Comparison of ENCODE assay signal across 22 cellular contexts in the genomic region with DNA sequence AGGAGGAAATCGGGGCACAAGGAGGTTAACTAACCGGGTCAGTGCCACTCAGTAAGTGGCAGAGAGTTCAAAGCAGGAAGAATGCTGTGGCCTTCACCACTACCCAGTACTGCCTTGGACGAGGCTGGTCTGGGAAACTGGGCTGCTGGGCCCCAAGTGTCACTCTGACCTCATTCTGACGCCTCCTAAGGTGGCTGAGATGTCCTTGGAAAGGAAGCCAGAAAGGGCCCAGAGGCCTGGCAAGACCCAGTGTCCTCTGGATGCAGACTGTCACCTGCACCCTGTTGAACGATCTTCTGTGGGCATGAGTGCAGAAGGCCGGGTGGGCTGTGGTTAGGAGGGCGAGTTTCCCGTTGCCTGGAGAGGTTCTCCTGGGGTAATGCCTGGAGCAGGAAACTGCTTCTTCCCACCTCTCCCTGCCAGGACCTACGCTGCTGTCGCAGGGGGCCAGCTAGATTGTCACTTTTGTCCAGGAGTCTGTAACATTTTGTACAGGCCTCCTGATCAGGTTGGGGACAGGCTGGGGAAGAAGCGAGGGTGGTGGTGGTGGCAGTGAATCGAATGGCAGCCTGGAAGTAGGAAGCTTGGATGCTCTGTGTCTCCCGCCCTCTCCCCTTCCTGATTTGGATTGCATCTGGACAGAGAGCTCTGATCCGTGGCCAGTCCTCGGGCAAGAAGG.
DNase-seq lines count a peak whose midpoint lies in the region; ATAC-seq and TF ChIP-seq lines count a peak whose summit lies in the region.
"Had no signal": no experiment of that assay in that cellular context is flagged by ENCODE, and none has a peak within 500 bp of the region (broad histone marks: within the 10 kb centered on the region; RNA-seq: fewer than 3 reads in every experiment).

No MANE protein-coding gene starts in this region.

- no peak for TF ChIP-seq CTCF in coronary artery (IDR thresholded peaks at IDR 0.05)

- no peak overlapping the region for H3K4me3 Mint-ChIP-seq in activated naive CD8-positive, alpha-beta T cell treated with anti-CD3 and anti-CD28 coated beads, Interleukin-2, amount 10 ng/mL, durations not matched to agents 7 days and 5 days
- H3K4me3 Mint-ChIP-seq in activated naive CD8-positive, alpha-beta T cell treated with anti-CD3 and anti-CD28 coated beads for 36 hours, result no peak overlapping the region
- H3K4me3 Mint-ChIP-seq: CD4-positive, CD25-positive, alpha-beta regulatory T cell had no signal

- H3K27me3 Mint-ChIP-seq in activated naive CD8-positive, alpha-beta T cell treated with anti-CD3 and anti-CD28 coated beads, Interleukin-2, amount 10 ng/mL, durations not matched to agents 7 days and 5 days, result peaks cover 5% of the 10 kb centered on the region
- H3K27me3 Mint-ChIP-seq in activated naive CD8-positive, alpha-beta T cell treated with anti-CD3 and anti-CD28 coated beads for 36 hours, result peaks cover 3% of the 10 kb centered on the region
- H3K27me3 Mint-ChIP-seq: CD4-positive, CD25-positive, alpha-beta regulatory T cell had no signal

- no peak overlapping the region for H3K4me3 ChIP-seq in coronary artery
- H3K4me3 ChIP-seq: K562 had no signal

- intact Hi-C loops in sciatic nerve (cut with DNase I), result no loop called here

- H3K9me3 Mint-ChIP-seq in activated naive CD8-positive, alpha-beta T cell treated with anti-CD3 and anti-CD28 coated beads, Interleukin-2, amount 10 ng/mL, durations not matched to agents 7 days and 5 days, result no peaks in the 10 kb centered on the region
- no peaks in the 10 kb centered on the region for H3K9me3 Mint-ChIP-seq in activated naive CD8-positive, alpha-beta T cell treated with anti-CD3 and anti-CD28 coated beads for 36 hours
- H3K9me3 Mint-ChIP-seq: CD4-positive, CD25-positive, alpha-beta regulatory T cell had no signal

- H3K27ac Mint-ChIP-seq in activated naive CD8-positive, alpha-beta T cell treated with anti-CD3 and anti-CD28 coated beads, Interleukin-2, amount 10 ng/mL, durations not matched to agents 7 days and 5 days, result peak overlapping the region; percentile 40
- no peak overlapping the region for H3K27ac Mint-ChIP-seq in activated naive CD8-positive, alpha-beta T cell treated with anti-CD3 and anti-CD28 coated beads for 36 hours

- H3K27ac ChIP-seq in angular gyrus (ENCODE audit: low read depth, low read length) (peak overlapping the region; percentile 80), layer of hippocampus (ENCODE audit: low read depth, low read length) (peak overlapping the region; percentile 65), coronary artery (no peak overlapping the region)
- H3K27ac ChIP-seq: 22Rv1 had no signal

- no peak for DNase-seq in activated naive CD8-positive, alpha-beta T cell treated with anti-CD3 and anti-CD28 coated beads, Interleukin-2, amount 10 ng/mL, durations not matched to agents 7 days and 5 days
- DNase-seq in activated naive CD8-positive, alpha-beta T cell treated with anti-CD3 and anti-CD28 coated beads for 36 hours, result no peak
- no peak for DNase-seq in sciatic nerve (ENCODE audit: low spot score)
- no peak for DNase-seq in NCI-H2196 (lab: John Stamatoyannopoulos, UW; ENCODE audit: unreplicated experiment)
- no peak for DNase-seq in coronary artery (ENCODE audit: low spot score)
- DNase-seq in NCI-H510A treated with DMSO at 0.1 percent for 48 hours (lab: John Stamatoyannopoulos, UW), result no peak
- DNase-seq: ACHN; BE2C; CD4-positive, CD25-positive, alpha-beta regulatory T cell; DMS153; DND-41; MV-4-11; NCI-H1105; NCI-H146; NCI-H2029 treated with DMSO at 0.1 percent for 48 hours; NCI-H2227 treated with DMSO at 0.1 percent for 48 hours; RPMI8226; SHP77 treated with DMSO at 0.1 percent for 48 hours had no signal

- POLR2A ChIA-PET in activated naive CD8-positive, alpha-beta T cell treated with anti-CD3 and anti-CD28 coated beads, Interleukin-2, amount 10 ng/mL, durations not matched to agents 7 days and 5 days (lab: Charles Lee), result no interaction called here

- no peak for ATAC-seq in activated naive CD8-positive, alpha-beta T cell treated with anti-CD3 and anti-CD28 coated beads, Interleukin-2, amount 10 ng/mL, durations not matched to agents 7 days and 5 days (ENCODE audit: low read depth)
- peak; percentile 16 for ATAC-seq in sciatic nerve

- H3K36me3 Mint-ChIP-seq in activated naive CD8-positive, alpha-beta T cell treated with anti-CD3 and anti-CD28 coated beads, Interleukin-2, amount 10 ng/mL, durations not matched to agents 7 days and 5 days, result no peaks in the 10 kb centered on the region
- H3K36me3 Mint-ChIP-seq in activated naive CD8-positive, alpha-beta T cell treated with anti-CD3 and anti-CD28 coated beads for 36 hours, result no peaks in the 10 kb centered on the region
- H3K36me3 Mint-ChIP-seq: CD4-positive, CD25-positive, alpha-beta regulatory T cell had no signal

- H3K4me1 Mint-ChIP-seq in activated naive CD8-positive, alpha-beta T cell treated with anti-CD3 and anti-CD28 coated beads, Interleukin-2, amount 10 ng/mL, durations not matched to agents 7 days and 5 days, result peaks cover 7% of the 10 kb centered on the region
- peaks cover 4% of the 10 kb centered on the region for H3K4me1 Mint-ChIP-seq in activated naive CD8-positive, alpha-beta T cell treated with anti-CD3 and anti-CD28 coated beads for 36 hours

- no peaks in the 10 kb centered on the region for H3K27me3 ChIP-seq in layer of hippocampus (ENCODE audit: control insufficient read depth, insufficient read depth, low read length)
- H3K27me3 ChIP-seq: BE2C had no signal

Comparison
In these comparisons a context has a peak if more than half of its experiments do, and no peak if none do; other contexts are left out.
1. H3K27ac ChIP-seq: peak in angular gyrus (single experiment) and layer of hippocampus (single experiment); none in coronary artery (0 of 2).